ENCODE assay signal across 8 cellular contexts in the genomic region with DNA sequence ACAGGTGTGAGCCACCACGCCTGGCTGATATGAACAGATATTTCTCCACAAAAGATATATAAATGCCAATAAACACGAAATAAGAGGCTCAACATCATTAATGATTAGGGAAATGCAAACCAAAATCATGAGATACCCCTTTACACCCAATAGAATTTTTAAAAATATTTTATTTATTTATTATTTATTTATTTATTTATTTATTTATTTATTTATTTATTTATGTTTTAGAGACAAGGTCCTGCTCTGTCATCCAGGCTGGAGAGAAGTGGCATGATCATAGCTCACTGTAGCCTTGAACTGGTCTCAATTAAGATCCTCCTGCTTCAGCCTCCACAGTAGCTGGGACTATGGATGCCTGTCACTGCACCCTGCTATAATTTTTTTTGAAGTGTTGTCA.
"Had no signal": no experiment of that assay in that cellular context is flagged by ENCODE, and none has a peak within 500 bp of the region (broad histone marks: within the 10 kb centered on the region; RNA-seq: fewer than 3 reads in every experiment).

No MANE protein-coding gene starts in this region.

- H3K27me3 Mint-ChIP-seq: IgD-negative memory B cell had no signal

- H3K27ac ChIP-seq: HL-60, KMS-11 had no signal

- ATAC-seq: HepG2, K562 had no signal

- H3K4me2 ChIP-seq: KMS-11 had no signal

- FAIRE-seq: K562 had no signal

- DNase-seq: IMR-90, KBM-7, KG1 had no signal

- H3K4me3 ChIP-seq: K562 had no signal

- H3K27ac Mint-ChIP-seq: IgD-negative memory B cell had no signal

- H3K4me3 Mint-ChIP-seq: IgD-negative memory B cell had no signal
